ENCODE assay signal across 10 cellular contexts in the genomic region with DNA sequence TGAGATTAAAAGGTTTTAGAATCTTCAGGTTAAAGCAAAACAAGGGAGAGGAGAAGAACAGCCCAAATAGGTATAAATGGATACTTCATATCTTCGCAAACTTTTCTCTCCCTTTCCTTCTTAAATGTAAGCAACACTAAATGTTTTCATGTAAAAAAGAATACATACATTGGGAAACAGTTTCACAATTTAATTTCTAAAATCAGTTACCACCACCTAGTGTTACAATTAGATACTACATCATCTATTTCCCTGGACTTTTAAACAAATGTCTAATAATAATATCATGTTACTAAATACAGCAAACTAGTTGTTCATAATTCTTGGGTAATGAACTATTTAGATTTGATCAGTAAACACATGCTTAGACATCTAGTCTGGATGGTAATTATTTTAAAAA. TPM values are rescaled to one million over a fixed set of nuclear protein-coding genes. Genes with fewer than 3 reads are reported as not detected.
DNase-seq lines count a peak whose midpoint lies in the region; ATAC-seq and TF ChIP-seq lines count a peak whose summit lies in the region.
"Had no signal": no experiment of that assay in that cellular context is flagged by ENCODE, and none has a peak within 500 bp of the region (broad histone marks: within the 10 kb centered on the region; RNA-seq: fewer than 3 reads in every experiment).

No MANE protein-coding gene starts in this region.

- no peaks in the 10 kb centered on the region for H3F3A ChIP-seq in SU-DHL-6 (ENCODE audit: insufficient read depth)

- POLR2A ChIA-PET in A673 (lab: Charles Lee; ENCODE audit: low non-redundant PET) = no interaction called here
- POLR2A ChIA-PET in GM10248 (lab: Yijun Ruan, JAX) = no interaction called here

- H3K27me3 ChIP-seq in A673 (replicated peaks; ENCODE audit: insufficient read depth, low read depth, low read length, poor library complexity) = no peaks in the 10 kb centered on the region
- no peaks in the 10 kb centered on the region for H3K27me3 ChIP-seq in SU-DHL-6 (ENCODE audit: low read length)
- H3K27me3 ChIP-seq in effector memory CD4-positive, alpha-beta T cell (replicated peaks; ENCODE audit: control insufficient read depth, insufficient read depth, low read length, poor library complexity, severe bottlenecking) = no peaks in the 10 kb centered on the region

- no peak overlapping the region for H3K4me2 ChIP-seq in SU-DHL-6 (ENCODE audit: low read depth, low read length, poor library complexity, severe bottlenecking)

- CTCF ChIA-PET in A673 (lab: Charles Lee) (no interaction called here), GM10248 (lab: Yijun Ruan, JAX) (no interaction called here)

- H3K9me3 ChIP-seq in A673 (ENCODE audit: low read depth, low read length, poor library complexity, severe bottlenecking) (no peaks in the 10 kb centered on the region), SU-DHL-6 (ENCODE audit: insufficient read depth, low read length) (no peaks in the 10 kb centered on the region)
- no peaks in the 10 kb centered on the region for H3K9me3 ChIP-seq in effector memory CD4-positive, alpha-beta T cell (ENCODE audit: control insufficient read depth, low read length)

- no peaks in the 10 kb centered on the region for H3K9me3 Mint-ChIP-seq in activated T-helper 17 cell treated with anti-CD3 and anti-CD28 coated beads, Interleukin-2, amount 50 U/mL, for 72 hours

- H4K20me1 ChIP-seq in SU-DHL-6 (ENCODE audit: low read depth, low read length) = no peaks in the 10 kb centered on the region

- H3K36me3 Mint-ChIP-seq in activated T-helper 17 cell treated with anti-CD3 and anti-CD28 coated beads, Interleukin-2, amount 50 U/mL, for 72 hours (ENCODE audit: low read depth) = peaks cover 91% of the 10 kb centered on the region

- H3K4me1 Mint-ChIP-seq in activated T-helper 17 cell treated with anti-CD3 and anti-CD28 coated beads, Interleukin-2, amount 50 U/mL, for 72 hours = peaks cover 3% of the 10 kb centered on the region

- BruUV-seq in A673 (replicated peaks; lab: Mats Ljungman, UMichigan) = no TSS peak

- no peak overlapping the region for H3K27ac ChIP-seq in A673 (ENCODE audit: low read depth, low read length, poor library complexity, severe bottlenecking)
- no peak overlapping the region for H3K27ac ChIP-seq in SU-DHL-6 (ENCODE audit: low read depth, low read length)
- no peak overlapping the region for H3K27ac ChIP-seq in effector memory CD4-positive, alpha-beta T cell (ENCODE audit: insufficient read depth, low read length, poor library complexity, severe bottlenecking)

- no peak overlapping the region for H3K4me3 Mint-ChIP-seq in activated T-helper 17 cell treated with anti-CD3 and anti-CD28 coated beads, Interleukin-2, amount 50 U/mL, for 72 hours

- TF ChIP-seq CTCF in A673 (conservative IDR thresholded peaks at IDR 0.05; ENCODE audit: low read depth, low read length) (peak; percentile 63), GM10248 (IDR thresholded peaks at IDR 0.05; ENCODE audit: control extremely low read depth, extremely low read depth, low read depth, missing control alignments) (peak; percentile 36), SU-DHL-6 (IDR thresholded peaks at IDR 0.05; ENCODE audit: insufficient read depth, low read length, poor library complexity, severe bottlenecking) (peak; percentile 18)

- DNase-seq in A673 (ENCODE audit: low spot score) (peak; percentile 12), GM10248 (ENCODE audit: extremely low spot score) (no peak), iris pigment epithelial cell (ENCODE audit: low read depth) (peak; percentile 34), mesenteric fat pad (ENCODE audit: low spot score) (no peak)
- DNase-seq in effector memory CD4-positive, alpha-beta T cell = no peak
- DNase-seq: amniotic stem cell, posterior cingulate gyrus had no signal

- H3K9me2 ChIP-seq in SU-DHL-6 (replicated peaks; ENCODE audit: insufficient read depth, low read length) = no peaks in the 10 kb centered on the region

- intact Hi-C loops in A673 (cut with micrococcal nuclease; ENCODE audit: unreplicated experiment) = loop anchor here (5.0 to 10.0 kb wide), 2 partner anchors 100 to 392 kb away; no protein-coding TSS in a partner anchor

- no peaks in the 10 kb centered on the region for H3K27me3 Mint-ChIP-seq in activated T-helper 17 cell treated with anti-CD3 and anti-CD28 coated beads, Interleukin-2, amount 50 U/mL, for 72 hours

- no peaks in the 10 kb centered on the region for H3K79me2 ChIP-seq in SU-DHL-6 (ENCODE audit: insufficient read depth, low read length)

- H3K36me3 ChIP-seq in A673 (ENCODE audit: insufficient read depth, low read length, poor library complexity, severe bottlenecking) (no peaks in the 10 kb centered on the region), SU-DHL-6 (ENCODE audit: low read length) (peaks cover 7% of the 10 kb centered on the region; the same call in 1 of the 2 replicates)
- H3K36me3 ChIP-seq in effector memory CD4-positive, alpha-beta T cell (ENCODE audit: control insufficient read depth, insufficient read depth, low read length) = peaks cover 13% of the 10 kb centered on the region

- H3K27ac Mint-ChIP-seq in activated T-helper 17 cell treated with anti-CD3 and anti-CD28 coated beads, Interleukin-2, amount 50 U/mL, for 72 hours = no peak overlapping the region

- H2AFZ ChIP-seq in SU-DHL-6 (ENCODE audit: low read depth, low read length, severe bottlenecking) = no peak overlapping the region

- ATAC-seq in GM21619 (IDR thresholded peaks at IDR 0.05; ENCODE audit: unreplicated experiment) = no peak
- ATAC-seq in activated T-helper 17 cell treated with anti-CD3 and anti-CD28 coated beads, Interleukin-2, amount 50 U/mL, for 72 hours (replicated peaks) = no peak

- no peaks in the 10 kb centered on the region for H3K4me1 ChIP-seq in A673 (ENCODE audit: insufficient read depth, low read length, poor library complexity, severe bottlenecking)
- no peaks in the 10 kb centered on the region for H3K4me1 ChIP-seq in effector memory CD4-positive, alpha-beta T cell (ENCODE audit: control insufficient read depth, insufficient read depth, low read length, poor library complexity, severe bottlenecking)

- H3K4me3 ChIP-seq in A673 (ENCODE audit: low read depth, low read length, poor library complexity, severe bottlenecking) (no peak overlapping the region), SU-DHL-6 (ENCODE audit: insufficient read depth, low read length, poor library complexity, severe bottlenecking) (no peak overlapping the region)
- no peak overlapping the region for H3K4me3 ChIP-seq in effector memory CD4-positive, alpha-beta T cell (ENCODE audit: insufficient read depth, low read depth, low read length, poor library complexity, severe bottlenecking)

- H3K9ac ChIP-seq in SU-DHL-6 (ENCODE audit: low read length) = no peak overlapping the region

RNA-seq across cellular contexts. Expression of gene MINDY3, which starts 35.8 kb away (rescaled TPM):
- total RNA-seq in A673 (2021) = 14.6 and 15.1 TPM in 2 replicates
- 25.4 TPM for total RNA-seq in mesenteric fat pad
- 10 to 100 TPM; 22.0 to 23.2 TPM for total RNA-seq in activated T-helper 17 cell treated with anti-CD3 and anti-CD28 coated beads, Interleukin-2, amount 50 U/mL, for 72 hours

Comparison
In these comparisons a context has a peak if more than half of its experiments do, and no peak if none do; other contexts are left out.
1. DNase-seq: peak in A673 (single experiment) and iris pigment epithelial cell (single experiment); none in GM10248 (single experiment), effector memory CD4-positive, alpha-beta T cell (0 of 3) and mesenteric fat pad (single experiment).
2. Peak in every context shown above with its lines, with median percentiles within 50 percentile points of each other: CTCF ChIP-seq.